1 cellular context compared by ENCODE assay signal in the genomic region with DNA sequence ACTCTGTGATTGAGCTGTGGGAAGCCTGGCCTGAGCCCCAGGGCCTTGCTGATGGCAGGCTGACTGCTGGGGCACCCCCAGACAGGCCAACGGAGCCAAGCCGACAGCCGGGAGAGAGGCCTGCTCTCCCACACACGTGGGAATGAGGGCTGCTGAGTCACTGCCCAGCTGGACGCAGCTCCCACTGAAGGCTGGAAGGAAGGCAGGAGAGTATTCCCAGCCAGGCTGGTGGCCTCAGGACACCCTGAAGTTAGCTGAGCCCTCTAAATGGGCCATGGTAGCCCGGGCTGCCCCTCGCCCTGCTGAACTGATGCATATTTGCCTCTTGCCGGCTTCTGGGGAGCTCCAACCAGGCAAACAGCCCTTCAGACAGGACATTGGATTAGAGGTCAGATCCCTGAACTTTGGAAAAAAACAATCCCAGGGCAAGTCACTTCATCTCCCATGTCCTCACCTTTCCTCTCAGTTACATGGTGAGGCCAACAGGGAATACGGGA.
TF ChIP-seq lines count a peak whose summit lies in the region.

No MANE protein-coding gene starts in this region.

TF ChIP-seq in SK-N-SH, 30 proteins besides CTCF, POLR2A, EP300 and RAD21 (continued from another document):
- TF ChIP-seq, protein P1, sequence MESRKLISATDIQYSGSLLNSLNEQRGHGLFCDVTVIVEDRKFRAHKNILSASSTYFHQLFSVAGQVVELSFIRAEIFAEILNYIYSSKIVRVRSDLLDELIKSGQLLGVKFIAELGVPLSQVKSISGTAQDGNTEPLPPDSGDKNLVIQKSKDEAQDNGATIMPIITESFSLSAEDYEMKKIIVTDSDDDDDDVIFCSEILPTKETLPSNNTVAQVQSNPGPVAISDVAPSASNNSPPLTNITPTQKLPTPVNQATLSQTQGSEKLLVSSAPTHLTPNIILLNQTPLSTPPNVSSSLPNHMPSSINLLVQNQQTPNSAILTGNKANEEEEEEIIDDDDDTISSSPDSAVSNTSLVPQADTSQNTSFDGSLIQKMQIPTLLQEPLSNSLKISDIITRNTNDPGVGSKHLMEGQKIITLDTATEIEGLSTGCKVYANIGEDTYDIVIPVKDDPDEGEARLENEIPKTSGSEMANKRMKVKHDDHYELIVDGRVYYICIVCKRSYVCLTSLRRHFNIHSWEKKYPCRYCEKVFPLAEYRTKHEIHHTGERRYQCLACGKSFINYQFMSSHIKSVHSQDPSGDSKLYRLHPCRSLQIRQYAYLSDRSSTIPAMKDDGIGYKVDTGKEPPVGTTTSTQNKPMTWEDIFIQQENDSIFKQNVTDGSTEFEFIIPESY (IDR thresholded peaks at IDR 0.05; ENCODE audit: borderline replicate concordance, low read depth), result no peak
- TF ChIP-seq JUND (IDR thresholded peaks at IDR 0.05) (no peak; the same call in 1 of the 2 replicates), YY1 (IDR thresholded peaks at IDR 0.05; ENCODE audit: low read depth) (no peak), MXI1 (IDR thresholded peaks at IDR 0.05; ENCODE audit: low read depth, low read length) (no peak), RCOR1 (IDR thresholded peaks at IDR 0.05; ENCODE audit: low read length) (no peak), RFX5 (IDR thresholded peaks at IDR 0.05; ENCODE audit: low read length) (no peak), GABPA (IDR thresholded peaks at IDR 0.05; ENCODE audit: low read depth) (no peak), POLR2AphosphoS5 (IDR thresholded peaks at IDR 0.05; ENCODE audit: low read depth, low read length) (peak; percentile 33; the same call in 1 of the 2 replicates), FOXJ3 (CRISPR knock-in tag; IDR thresholded peaks at IDR 0.05) (no peak), MEF2A (IDR thresholded peaks at IDR 0.05; ENCODE audit: borderline replicate concordance, low read depth) (no peak)
TF ChIP-seq in SK-N-SH: peak in this region for 8.
